8 cellular contexts compared by ENCODE assay signal in the genomic region with DNA sequence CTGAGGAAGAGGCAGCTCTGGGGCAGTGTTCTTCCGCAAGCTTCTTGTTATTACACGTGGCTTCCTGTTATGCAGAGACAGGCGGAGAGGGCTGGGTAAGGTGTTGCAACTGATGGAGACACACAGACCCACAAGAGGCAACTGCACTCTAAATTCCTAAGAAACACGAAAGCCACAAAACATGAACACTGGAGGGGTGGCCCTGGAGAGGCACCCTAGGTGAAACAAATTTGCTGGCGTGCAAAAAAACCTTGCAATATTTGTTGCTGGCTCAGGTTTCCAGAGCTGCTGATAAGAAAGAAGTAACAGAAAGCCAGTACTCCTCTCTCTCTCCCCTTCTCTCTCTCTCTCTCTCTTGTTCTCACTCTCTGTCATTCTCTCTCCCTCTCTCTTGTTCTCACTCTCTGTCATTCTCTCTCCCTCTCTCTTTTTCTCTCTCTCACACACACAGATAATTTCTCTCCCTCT. TPM values are rescaled to one million over a fixed set of nuclear protein-coding genes. Genes with fewer than 3 reads are reported as not detected.
DNase-seq lines count a peak whose midpoint lies in the region; ATAC-seq, FAIRE-seq and TF ChIP-seq lines count a peak whose summit lies in the region.

No MANE protein-coding gene starts in this region.

- H3K4me3 ChIP-seq in IMR-90 (ENCODE audit: insufficient read depth, low read depth, low read length) (no peak overlapping the region), fibroblast of lung (replicated peaks in 1 of 4; ENCODE audit: control extremely low read depth in 1 of 4, insufficient read depth in 1 of 4, low read depth in 3 of 4, low read length in 4 of 4) (no peak overlapping the region), small intestine (ENCODE audit: low read depth in 1 of 2, low read length in 2 of 2) (no peak overlapping the region)

- POLR2A ChIA-PET in IMR-90 (lab: Charles Lee; ENCODE audit: unreplicated experiment), result no interaction called here
- POLR2A ChIA-PET in activated CD4-positive, alpha-beta memory T cell treated with anti-CD3 and anti-CD28 coated beads, Interleukin-2, amount 10 ng/mL, durations not matched to agents 7 days and 5 days (lab: Charles Lee), result interaction anchor here (0.7 to 17.3 kb wide), 21 partner anchors 9 to 300 kb away, joined by 3 to 356 read pairs (median 12); a partner anchor contains a TSS

- FAIRE-seq in small intestine (lab: Jason Lieb, UNC), result no peak

- H4K5ac ChIP-seq in IMR-90 (ENCODE audit: low read depth, low read length), result no peak overlapping the region

- H3K27ac ChIP-seq in IMR-90 (ENCODE audit: insufficient read depth, low read length) (peak overlapping the region; percentile 11; the same call in 1 of the 2 replicates), fibroblast of lung (ENCODE audit: insufficient read depth, low read length) (no peak overlapping the region), small intestine (ENCODE audit: low read depth in 1 of 2, low read length in 1 of 2) (peak overlapping the region; percentile 87 to 92)

- no peak overlapping the region for H2AK9ac ChIP-seq in IMR-90 (replicated peaks; ENCODE audit: low read depth, low read length, poor library complexity)

- peak overlapping the region; percentile 70 for H3K4me3 Mint-ChIP-seq in activated CD4-positive, alpha-beta memory T cell treated with anti-CD3 and anti-CD28 coated beads, Interleukin-2, amount 10 ng/mL, durations not matched to agents 7 days and 5 days
- H3K4me3 Mint-ChIP-seq in Calu3 (ENCODE audit: low read depth, unreplicated experiment), result no peak overlapping the region

- H3K4me1 Mint-ChIP-seq in activated CD4-positive, alpha-beta memory T cell treated with anti-CD3 and anti-CD28 coated beads, Interleukin-2, amount 10 ng/mL, durations not matched to agents 7 days and 5 days, result peaks cover 97% of the 10 kb centered on the region
- no peaks in the 10 kb centered on the region for H3K4me1 Mint-ChIP-seq in Calu3 (ENCODE audit: low read depth, unreplicated experiment)

- no peaks in the 10 kb centered on the region for H3K9me3 Mint-ChIP-seq in activated CD4-positive, alpha-beta memory T cell treated with anti-CD3 and anti-CD28 coated beads, Interleukin-2, amount 10 ng/mL, durations not matched to agents 7 days and 5 days
- H3K9me3 Mint-ChIP-seq in Calu3 (ENCODE audit: low read depth, unreplicated experiment), result no peaks in the 10 kb centered on the region

- H2AFZ ChIP-seq in IMR-90 (replicated peaks; ENCODE audit: low read length, poor library complexity), result peak overlapping the region; percentile 4
- H2AFZ ChIP-seq in fibroblast of lung (ENCODE audit: low read length), result no peak overlapping the region

- peak overlapping the region in 1 of 2 experiments; percentile 73; a peak in 2 of 4 replicates for H4K8ac ChIP-seq in IMR-90 (ENCODE audit: low read depth in 2 of 2, low read length in 2 of 2)

- peak overlapping the region; percentile 59; the same call in 1 of the 2 replicates for H2BK20ac ChIP-seq in IMR-90 (ENCODE audit: low read depth, low read length)

- BruUV-seq in IMR-90 (replicated peaks; lab: Mats Ljungman, UMichigan) (no TSS peak), Calu3 (replicated peaks; lab: Mats Ljungman, UMichigan) (no TSS peak)

- CTCF ChIA-PET in IMR-90 (lab: Yijun Ruan, JAX), result interaction anchor here (1.1 to 1.2 kb wide), 2 partner anchors 15 to 145 kb away, joined by 3 read pairs; no protein-coding TSS in a partner anchor
- CTCF ChIA-PET in activated CD4-positive, alpha-beta memory T cell treated with anti-CD3 and anti-CD28 coated beads, Interleukin-2, amount 10 ng/mL, durations not matched to agents 7 days and 5 days (lab: Charles Lee), result interaction anchor here (0.8 to 3.2 kb wide), 22 partner anchors 9 to 303 kb away, joined by 3 to 79 read pairs (median 4); a partner anchor contains a TSS
- CTCF ChIA-PET in Calu3 (lab: Charles Lee), result no interaction called here

- 83% methylated on average over 1 of the region's 5 CpGs; no CpG with 5 or more reads in 1 of the 2 experiments for WGBS in IMR-90 (ENCODE audit: extremely low coverage in 2 of 2, insufficient read length in 1 of 2), 2 experiments
- WGBS in small intestine, 3 donors, result 44 to 57% (median 54%) methylated on average over 5 of the region's 5 CpGs

- H3K36me3 ChIP-seq in IMR-90 (ENCODE audit: control insufficient read depth, insufficient read depth, low read length) (no peaks in the 10 kb centered on the region), fibroblast of lung (ENCODE audit: control insufficient read depth, insufficient read depth, low read length) (no peaks in the 10 kb centered on the region), small intestine (ENCODE audit: control insufficient read depth in 2 of 2, insufficient read depth in 2 of 2, low read length in 2 of 2) (no peaks in the 10 kb centered on the region)

- no peaks in the 10 kb centered on the region for H4K20me1 ChIP-seq in IMR-90 (ENCODE audit: insufficient read depth, low read length)
- H4K20me1 ChIP-seq in fibroblast of lung (ENCODE audit: control insufficient read depth, extremely low read depth, insufficient read depth, low read length), result no peaks in the 10 kb centered on the region

- DNase-seq in DMS79 (lab: John Stamatoyannopoulos, UW) (peak; percentile 41), IMR-90 (peak; percentile 73), fibroblast of lung (ENCODE audit: low read depth in 2 of 2) (peak; percentile 58 to 71), small intestine (peak; percentile 49), NCI-H1436 treated with DMSO at 0.1 percent for 48 hours (lab: John Stamatoyannopoulos, UW) (no peak), LoVo (ENCODE audit: low spot score) (no peak), Calu3 (no peak)
- peak; percentile 84 for DNase-seq in activated CD4-positive, alpha-beta memory T cell treated with anti-CD3 and anti-CD28 coated beads, Interleukin-2, amount 10 ng/mL, durations not matched to agents 7 days and 5 days

- H3K4me1 ChIP-seq in IMR-90 (ENCODE audit: control insufficient read depth, insufficient read depth, low read length) (peaks cover 37% of the 10 kb centered on the region), fibroblast of lung (ENCODE audit: control insufficient read depth, extremely low read depth, insufficient read depth, low read length) (peaks cover 11% of the 10 kb centered on the region), small intestine (ENCODE audit: control insufficient read depth in 2 of 2, insufficient read depth in 1 of 2, low read depth in 1 of 2, low read length in 1 of 2) (peaks cover 0 to 6% of the 10 kb centered on the region in 2 donors)

- H2AK5ac ChIP-seq in IMR-90 (ENCODE audit: low read depth, low read length), result no peak overlapping the region

- H2BK5ac ChIP-seq in IMR-90 (ENCODE audit: low read depth, low read length, poor library complexity, severe bottlenecking), result peak overlapping the region; percentile 70

- peak; percentile 53 for ATAC-seq in IMR-90 (ENCODE audit: low read depth)

- H2BK15ac ChIP-seq in IMR-90 (ENCODE audit: low read depth, low read length), result peak overlapping the region; percentile 13; the same call in 1 of the 3 replicates

- no peak overlapping the region for H3K18ac ChIP-seq in IMR-90 (ENCODE audit: low read depth, low read length)

- no peaks in the 10 kb centered on the region for H3K79me1 ChIP-seq in IMR-90 (ENCODE audit: low read depth in 1 of 2, low read length in 2 of 2)

- peak overlapping the region; percentile 24; the same call in 1 of the 2 replicates for H3K14ac ChIP-seq in IMR-90 (replicated peaks; ENCODE audit: low read depth, low read length)

- TF ChIP-seq POLR2A in IMR-90 (IDR thresholded peaks at IDR 0.05; ENCODE audit: low read depth, low read length), result no peak

- 0 out of 2 replicates have a peak overlapping the region, but pooled peaks have one; percentile 12 for H3K56ac ChIP-seq in IMR-90 (ENCODE audit: extremely low read depth, insufficient read depth, low read length)

- H3K9me1 ChIP-seq in IMR-90 (ENCODE audit: insufficient read depth, low read length), result peaks cover 18% of the 10 kb centered on the region

- peak overlapping the region; percentile 97 for H3K27ac Mint-ChIP-seq in activated CD4-positive, alpha-beta memory T cell treated with anti-CD3 and anti-CD28 coated beads, Interleukin-2, amount 10 ng/mL, durations not matched to agents 7 days and 5 days
- no peak overlapping the region for H3K27ac Mint-ChIP-seq in Calu3 (ENCODE audit: unreplicated experiment)

- no peak overlapping the region for H3K9ac ChIP-seq in IMR-90 (ENCODE audit: low read depth, low read length)
- H3K9ac ChIP-seq in fibroblast of lung (ENCODE audit: insufficient read depth, low read length), result no peak overlapping the region

- no peak overlapping the region for H3K23ac ChIP-seq in IMR-90 (ENCODE audit: low read depth, low read length)

- no peak for TF ChIP-seq RAD21 in IMR-90 (IDR thresholded peaks at IDR 0.05; ENCODE audit: low read length)

- H3K9me3 ChIP-seq in IMR-90 (ENCODE audit: control insufficient read depth, insufficient read depth, low read length) (no peaks in the 10 kb centered on the region), fibroblast of lung (ENCODE audit: control insufficient read depth, insufficient read depth, low read depth, low read length) (no peaks in the 10 kb centered on the region), small intestine (ENCODE audit: control insufficient read depth, low read depth) (no peaks in the 10 kb centered on the region)

- intact Hi-C loops in IMR-90 (cut with micrococcal nuclease), result loop anchor here (5.0 kb wide), 1 partner anchor 41 kb away; no protein-coding TSS in a partner anchor
- intact Hi-C loops in Calu3 (cut with micrococcal nuclease; ENCODE audit: unreplicated experiment), result no loop called here

- in situ Hi-C loops in IMR-90 (cut with MboI; ENCODE audit: low sequenced_read_pairs), result no loop called here

- TF ChIP-seq CTCF in IMR-90 (conservative IDR thresholded peaks at IDR 0.05; ENCODE audit: low read depth, low read length) (no peak), fibroblast of lung (conservative IDR thresholded peaks at IDR 0.05 in 1 of 2, IDR thresholded peaks at IDR 0.05 in 1 of 2; ENCODE audit: low read depth in 1 of 2, low read length in 2 of 2) (no peak), Calu3 (IDR thresholded peaks at IDR 0.05; ENCODE audit: unreplicated experiment) (no peak)

- H2BK120ac ChIP-seq in IMR-90 (ENCODE audit: low read depth, low read length), result peak overlapping the region; percentile 43

- peak overlapping the region; percentile 65; the same call in 1 of the 2 replicates for H4K91ac ChIP-seq in IMR-90 (ENCODE audit: insufficient read depth, low read depth, low read length)

- H3K4me2 ChIP-seq in IMR-90 (ENCODE audit: low read depth, low read length) (no peak overlapping the region), fibroblast of lung (ENCODE audit: extremely low read depth, insufficient read depth, low read length) (no peak overlapping the region)

- no peaks in the 10 kb centered on the region for H3K79me2 ChIP-seq in fibroblast of lung (ENCODE audit: control insufficient read depth, insufficient read depth, low read length)

- dilution Hi-C loops in IMR-90 (cut with HindIII; ENCODE audit: low sequenced_read_pairs, unreplicated experiment), result no loop called here

- H3K27me3 ChIP-seq in IMR-90 (ENCODE audit: control insufficient read depth, insufficient read depth, low read length) (no peaks in the 10 kb centered on the region), fibroblast of lung (ENCODE audit: control insufficient read depth, insufficient read depth, low read length) (no peaks in the 10 kb centered on the region), small intestine (ENCODE audit: control insufficient read depth in 2 of 2, insufficient read depth in 2 of 2, low read length in 2 of 2) (no peaks in the 10 kb centered on the region)

- peak overlapping the region; percentile 49; the same call in 1 of the 2 replicates for H3K4ac ChIP-seq in IMR-90 (ENCODE audit: low read depth, low read length)

- H3K27me3 Mint-ChIP-seq in activated CD4-positive, alpha-beta memory T cell treated with anti-CD3 and anti-CD28 coated beads, Interleukin-2, amount 10 ng/mL, durations not matched to agents 7 days and 5 days, result no peaks in the 10 kb centered on the region
- peaks cover 51% of the 10 kb centered on the region for H3K27me3 Mint-ChIP-seq in Calu3 (ENCODE audit: unreplicated experiment)

- peaks cover 52% of the 10 kb centered on the region for H3K36me3 Mint-ChIP-seq in activated CD4-positive, alpha-beta memory T cell treated with anti-CD3 and anti-CD28 coated beads, Interleukin-2, amount 10 ng/mL, durations not matched to agents 7 days and 5 days (ENCODE audit: low read depth)
- H3K36me3 Mint-ChIP-seq in Calu3 (ENCODE audit: insufficient read depth, unreplicated experiment), result no peaks in the 10 kb centered on the region

RNA-seq across cellular contexts. Expression of a gene that starts 31.8 kb away (rescaled TPM):
- total RNA-seq in IMR-90 (2012; rRNA removed) (0.28 and 0.36 TPM in 2 replicates), fibroblast of lung (3.1 and 5.8 TPM in 2 replicates), Calu3 (2022) (0.51 TPM in 1 of 2 replicates, not detected in the other)
- polyA plus RNA-seq in IMR-90 (2012; rRNA removed) (0.27 and 0.29 TPM in 2 replicates), fibroblast of lung (2.7 and 4.1 TPM in 2 replicates), small intestine (1 to 10 TPM; 1.8 to 7.6 (median 3.6) TPM)
- polyA plus RNA-seq in IMR-90 (2012; cell fraction: cytosol; rRNA removed), result 0.24 and 0.30 TPM in 2 replicates
- 0.14 and 0.45 TPM in 2 replicates for polyA plus RNA-seq in IMR-90 (2012; cell fraction: nucleus; rRNA removed; ENCODE audit: low replicate concordance)
- total RNA-seq in activated CD4-positive, alpha-beta memory T cell treated with anti-CD3 and anti-CD28 coated beads, Interleukin-2, amount 10 ng/mL, durations not matched to agents 7 days and 5 days, result 100 to 1,000 TPM; 128 to 132 TPM
- 1.3 and 2.7 TPM in 2 replicates for polyA plus RNA-seq in fibroblast of lung (2012)
- polyA minus RNA-seq in fibroblast of lung (ENCODE audit: low replicate concordance), result 4.2 and 5.7 TPM in 2 replicates

Comparison
In these comparisons a context has a peak if more than half of its experiments do, and no peak if none do; other contexts are left out.
1. DNase-seq: peak in DMS79 (single experiment), IMR-90 (single experiment), activated CD4-positive, alpha-beta memory T cell treated with anti-CD3 and anti-CD28 coated beads, Interleukin-2, amount 10 ng/mL, durations not matched to agents 7 days and 5 days (single experiment), fibroblast of lung (2 of 2) and small intestine (single experiment); none in NCI-H1436 treated with DMSO at 0.1 percent for 48 hours (single experiment), LoVo (single experiment) and Calu3 (single experiment).
2. RNA of a gene that starts 31.8 kb away (total RNA-seq): 128 to 132 TPM in activated CD4-positive, alpha-beta memory T cell treated with anti-CD3 and anti-CD28 coated beads, Interleukin-2, amount 10 ng/mL, durations not matched to agents 7 days and 5 days; 3.1 to 5.8 TPM in fibroblast of lung, 0.28 to 0.36 TPM in IMR-90 and 0.51 TPM in Calu3; every median in the first group is over 10 times any median in the second.